16 cellular contexts compared by ENCODE assay signal in genomic region chr2:119682578-119682977, GRCh38. TPM values are rescaled to one million over a fixed set of nuclear protein-coding genes. Genes with fewer than 3 reads are reported as not detected.
A peak's percentile ranks its signal among the peaks of the same experiment; 100 is the strongest.
DNase-seq lines count a peak whose midpoint lies in the region; ATAC-seq and TF ChIP-seq lines count a peak whose summit lies in the region.
"Had no signal": no experiment of that assay in that cellular context is flagged by ENCODE, and none has a peak within 500 bp of the region (broad histone marks: within the 10 kb centered on the region; RNA-seq: fewer than 3 reads in every experiment).

No MANE protein-coding gene starts in this region.

- H3K9ac ChIP-seq in neuronal stem cell (ENCODE audit: low read depth, low read length, poor library complexity) = no peak overlapping the region

- no peak overlapping the region for H3K4me3 ChIP-seq in right atrium auricular region
- no peak overlapping the region for H3K4me3 ChIP-seq in neuronal stem cell (ENCODE audit: low read length in 2 of 2)
- H3K4me3 ChIP-seq: MG63 had no signal

- H3K36me3 ChIP-seq in right atrium auricular region = peaks cover 18% of the 10 kb centered on the region
- H3K36me3 ChIP-seq in neuronal stem cell (replicated peaks in 1 of 2; ENCODE audit: control insufficient read depth in 2 of 2, insufficient read depth in 2 of 2, low read length in 2 of 2) = peaks cover 14 to 45% of the 10 kb centered on the region in 2 donors

- H4K8ac ChIP-seq in neuronal stem cell (ENCODE audit: low read depth, low read length) = no peak overlapping the region

- no peak overlapping the region for H2BK120ac ChIP-seq in neuronal stem cell (ENCODE audit: low read depth, low read length)

- WGBS in neuronal stem cell (ENCODE audit: extremely low coverage in 2 of 2, insufficient read length in 2 of 2, insufficient replicate concordance in 1 of 2), 2 donors = no CpG with 5 or more reads among the region's 8 CpGs

- H3K4me1 ChIP-seq in right atrium auricular region (peaks cover 0 to 9% of the 10 kb centered on the region in 2 donors), neuronal stem cell (ENCODE audit: control insufficient read depth in 2 of 2, insufficient read depth in 1 of 2, low read depth in 1 of 2, low read length in 2 of 2) (peaks cover 9 to 12% of the 10 kb centered on the region in 2 donors)

- H2AK5ac ChIP-seq in neuronal stem cell (ENCODE audit: low read depth, low read length) = no peak overlapping the region

- H3K4ac ChIP-seq in neuronal stem cell (ENCODE audit: low read length) = no peak overlapping the region

- H3K27ac Mint-ChIP-seq in brain = peak overlapping the region in 4 of 5 experiments; percentile 27 to 98 (median 73)
- H3K27ac Mint-ChIP-seq: HFFc6 had no signal

- no peak overlapping the region for H4K91ac ChIP-seq in neuronal stem cell (ENCODE audit: low read depth, low read length, poor library complexity)

- TF ChIP-seq CTCF in right atrium auricular region (IDR thresholded peaks at IDR 0.05) (no peak), brain (conservative IDR thresholded peaks at IDR 0.05) (no peak)

- H3K4me3 Mint-ChIP-seq in brain = no peak overlapping the region
- H3K4me3 Mint-ChIP-seq: HFFc6 had no signal

- peaks cover 34% of the 10 kb centered on the region for H3K36me3 Mint-ChIP-seq in brain

- H3K27me3 Mint-ChIP-seq in brain = peaks cover 4% of the 10 kb centered on the region

- no peak overlapping the region for H3K18ac ChIP-seq in neuronal stem cell (ENCODE audit: low read length)

- H3K4me1 Mint-ChIP-seq in brain = peaks cover 67% of the 10 kb centered on the region

- H3K9me3 ChIP-seq in right atrium auricular region (no peaks in the 10 kb centered on the region), neuronal stem cell (replicated peaks in 1 of 2; ENCODE audit: control insufficient read depth in 2 of 2, insufficient read depth in 1 of 2, low read depth in 1 of 2, low read length in 2 of 2) (peaks cover 0 to 2% of the 10 kb centered on the region in 2 donors)
- H3K9me3 ChIP-seq: MG63 had no signal

- intact Hi-C loops in cardiac septum (cut with DNase I) = no loop called here

- no peak overlapping the region for H3K4me2 ChIP-seq in neuronal stem cell (ENCODE audit: insufficient read depth, low read length, poor library complexity, severe bottlenecking)

- H2BK12ac ChIP-seq in neuronal stem cell (ENCODE audit: low read length) = no peak overlapping the region

- no peak overlapping the region for H2BK15ac ChIP-seq in neuronal stem cell (ENCODE audit: low read length)

- H2AFZ ChIP-seq in neuronal stem cell (ENCODE audit: low read length) = no peak overlapping the region

- DNase-seq in cardiac septum (ENCODE audit: low spot score) = peak; percentile 72
- no peak for DNase-seq in right atrium auricular region (ENCODE audit: low spot score)
- DNase-seq in neuronal stem cell (ENCODE audit: low spot score) = no peak
- no peak for DNase-seq in NCI-H2171 treated with DMSO at 0.1 percent for 48 hours (lab: John Stamatoyannopoulos, UW)
- no peak for DNase-seq in NCI-H2227 treated with DMSO at 0.1 percent for 48 hours (lab: John Stamatoyannopoulos, UW)
- DNase-seq: DMS 273 treated with DMSO at 0.1 percent for 48 hours, GF-D8, HFFc6, MG63, NCI-H1092 treated with DMSO at 0.1 percent for 48 hours, NCI-H345, NCI-H526 treated with DMSO at 0.1 percent for 48 hours, SHP77 treated with DMSO at 0.1 percent for 48 hours had no signal

- H3K27me3 ChIP-seq in right atrium auricular region (no peaks in the 10 kb centered on the region), neuronal stem cell (ENCODE audit: control insufficient read depth in 3 of 3, insufficient read depth in 3 of 3, low read depth in 1 of 3, low read length in 3 of 3) (no peaks in the 10 kb centered on the region)
- H3K27me3 ChIP-seq: MG63 had no signal

- peaks cover 0 to 6% (median 2%) of the 10 kb centered on the region in 5 experiments for H3K9me3 Mint-ChIP-seq in brain
- H3K9me3 Mint-ChIP-seq: HFFc6 had no signal

- peak overlapping the region; percentile 16 for H3K23ac ChIP-seq in neuronal stem cell (ENCODE audit: low read depth, low read length, poor library complexity)

- H3K79me1 ChIP-seq in neuronal stem cell (ENCODE audit: low read depth, low read length) = peaks cover 6% of the 10 kb centered on the region

- no peak overlapping the region for H3K14ac ChIP-seq in neuronal stem cell (ENCODE audit: low read length)

- H3K27ac ChIP-seq in right atrium auricular region (no peak overlapping the region), neuronal stem cell (replicated peaks; ENCODE audit: low read length) (no peak overlapping the region)
- H3K27ac ChIP-seq: C4-2B had no signal

- H2BK5ac ChIP-seq in neuronal stem cell (ENCODE audit: low read length) = no peak overlapping the region

- no peak for ATAC-seq in HG02973 (IDR thresholded peaks at IDR 0.05; ENCODE audit: unreplicated experiment)

RNA-seq across cellular contexts. Expression of gene TMEM177, which starts 3.6 kb away (rescaled TPM):
- total RNA-seq in cardiac septum = 6.9 TPM
- total RNA-seq in right atrium auricular region = 1 to 10 TPM; 6.4 to 8.1 TPM
- 6.9 TPM for polyA plus RNA-seq in brain (ENCODE audit: insufficient read depth, low read depth, low replicate concordance)
- polyA plus RNA-seq in neuronal stem cell (2013, experiment 1 of 2) = 17.9 TPM
- polyA plus RNA-seq in neuronal stem cell (2013, experiment 2 of 2) = 17.5 TPM
